Comparison of ENCODE assay signal across 7 cellular contexts in genomic region chr12:57887631-57888406, GRCh38. TPM values are rescaled to one million over a fixed set of nuclear protein-coding genes. Genes with fewer than 3 reads are reported as not detected.
A peak's percentile ranks its signal among the peaks of the same experiment; 100 is the strongest.
DNase-seq lines count a peak whose midpoint lies in the region; ATAC-seq and TF ChIP-seq lines count a peak whose summit lies in the region.

No MANE protein-coding gene starts in this region.

- H3K4ac ChIP-seq in H9 (ENCODE audit: low read depth, low read length), result no peak overlapping the region

- H3K4me3 ChIP-seq in SK-N-SH (ENCODE audit: low read depth in 2 of 2, low read length in 1 of 2), result peak overlapping the region; percentile 6 to 54; a peak in 3 of 4 replicates

- H3K79me1 ChIP-seq in H9 (ENCODE audit: insufficient read depth, low read depth, low read length, poor library complexity, severe bottlenecking), result no peaks in the 10 kb centered on the region

- H2AFZ ChIP-seq in H9 (ENCODE audit: low read length), result no peak overlapping the region
- H2AFZ ChIP-seq in SK-N-SH (ENCODE audit: low read depth), result peak overlapping the region; percentile 77

- H3K23me2 ChIP-seq in H9 (ENCODE audit: insufficient read length, low read depth, low read length, poor library complexity, severe bottlenecking), result no peaks in the 10 kb centered on the region

- H3K4me1 ChIP-seq in H9 (ENCODE audit: insufficient read depth, low read length) (peaks cover 4% of the 10 kb centered on the region; the same call in 1 of the 2 replicates), SK-N-SH (ENCODE audit: control insufficient read depth in 1 of 2, insufficient read depth in 2 of 2, low read depth in 1 of 2, low read length in 1 of 2) (peaks cover 44 to 46% of the 10 kb centered on the region in 2 experiments)

- H4K20me1 ChIP-seq in H9 (ENCODE audit: control insufficient read depth, insufficient read depth, insufficient read length) (no peaks in the 10 kb centered on the region), SK-N-SH (ENCODE audit: insufficient read depth) (no peaks in the 10 kb centered on the region)

- H3K9me3 Mint-ChIP-seq in H9, result peaks cover 0 to 4% of the 10 kb centered on the region in 2 experiments; a peak in 2 of 5 replicates

- POLR2A ChIA-PET in SK-N-SH (lab: Yijun Ruan, JAX), result interaction anchor here (1.1 to 1.8 kb wide), 2 partner anchors 9 to 41 kb away, joined by 9 read pairs; partner anchors contain the start of gene CTDSP2

- CTCF ChIA-PET in SK-N-SH (lab: Yijun Ruan, JAX), result interaction anchor here (1.0 to 2.2 kb wide), 6 partner anchors 9 to 105 kb away, joined by 3 to 12 read pairs (median 6); partner anchors contain the start of genes CTDSP2 and TSFM

- H3K18ac ChIP-seq in H9 (ENCODE audit: insufficient read length, low read depth, low read length), result no peak overlapping the region

- H3K14ac ChIP-seq in H9 (ENCODE audit: insufficient read depth, low read length), result no peak overlapping the region

- no peak for TF ChIP-seq RAD21 in SK-N-SH (IDR thresholded peaks at IDR 0.05; ENCODE audit: low read length)

- no peak overlapping the region for H4K91ac ChIP-seq in H9 (ENCODE audit: insufficient read length, low read depth, low read length)

- no peak overlapping the region for H4K5ac ChIP-seq in H9 (ENCODE audit: insufficient read length, low read depth, low read length)

- H3K9ac ChIP-seq in H9 (ENCODE audit: extremely low read depth, insufficient read length, low read length), result no peak overlapping the region
- peak overlapping the region; percentile 67; the same call in 1 of the 2 replicates for H3K9ac ChIP-seq in SK-N-SH

- peak in 1 of 2 experiments; percentile 17; a peak in 2 of 4 replicates for TF ChIP-seq EP300 in SK-N-SH (IDR thresholded peaks at IDR 0.05; ENCODE audit: borderline replicate concordance in 1 of 2, low read depth in 1 of 2, low read length in 1 of 2)

- H3K56ac ChIP-seq in H9 (ENCODE audit: insufficient read length, low read depth, low read length), result no peak overlapping the region

- ATAC-seq in left cardiac atrium, result peak; percentile 7 to 35
- no peak for ATAC-seq in GM18858 (IDR thresholded peaks at IDR 0.05; ENCODE audit: unreplicated experiment)

- no peak overlapping the region for H2BK15ac ChIP-seq in H9 (ENCODE audit: low read depth, low read length)

- no peak overlapping the region for H2BK5ac ChIP-seq in H9 (ENCODE audit: insufficient read length, low read length)

- no peak overlapping the region; a peak in 1 of 7 replicates for H3K27ac Mint-ChIP-seq in H9

- no peak overlapping the region for H3K27ac ChIP-seq in H9 (ENCODE audit: insufficient read length, low read depth, low read length)
- H3K27ac ChIP-seq in SK-N-SH (ENCODE audit: low read depth in 2 of 2, low read length in 1 of 2), result peak overlapping the region; percentile 91 to 93

- H3K4me2 ChIP-seq in H9 (ENCODE audit: insufficient read depth, insufficient read length, low read length) (peak overlapping the region; percentile 35), SK-N-SH (peak overlapping the region; percentile 81)

- peaks cover 4% of the 10 kb centered on the region for H3K27me3 Mint-ChIP-seq in H9 (ENCODE audit: low read depth)

- H3K4me1 Mint-ChIP-seq in H9, result peaks cover 15 to 35% of the 10 kb centered on the region in 2 experiments

- H4K8ac ChIP-seq in H9 (replicated peaks; ENCODE audit: insufficient read length, low read depth, low read length), result no peak overlapping the region

- H3K79me2 ChIP-seq in H9 (ENCODE audit: insufficient read depth, low read length) (no peaks in the 10 kb centered on the region), SK-N-SH (ENCODE audit: insufficient read depth) (peaks cover 8% of the 10 kb centered on the region; the same call in 1 of the 2 replicates)

- peaks cover 26% of the 10 kb centered on the region for H3F3A ChIP-seq in SK-N-SH (replicated peaks; ENCODE audit: insufficient read depth)

- no peak overlapping the region for H2BK20ac ChIP-seq in H9 (ENCODE audit: low read depth, low read length, poor library complexity, severe bottlenecking)

- no peak overlapping the region for H2BK12ac ChIP-seq in H9 (ENCODE audit: insufficient read length, low read depth, low read length)

- no peak overlapping the region for H3K4me3 Mint-ChIP-seq in H9

- H3K23ac ChIP-seq in H9 (ENCODE audit: insufficient read length, low read depth, low read length), result no peak overlapping the region

- TF ChIP-seq CTCF in H9 (conservative IDR thresholded peaks at IDR 0.05), result no peak
- no peak for TF ChIP-seq CTCF in SK-N-SH (IDR thresholded peaks at IDR 0.05)

- no peak overlapping the region for H2AK5ac ChIP-seq in H9 (ENCODE audit: insufficient read length, low read length)

- DNase-seq in H9 (peak; percentile 52), SK-N-SH (peak; percentile 77), left cardiac atrium (peak; percentile 55), stromal cell of bone marrow (ENCODE audit: low read depth) (peak; percentile 46), activated gamma-delta T cell treated with Interleukin-2 at 50 U/mL for 16 hours (no peak), germinal center (ENCODE audit: low spot score) (no peak)

- H2BK120ac ChIP-seq in H9 (ENCODE audit: low read depth, low read length, poor library complexity, severe bottlenecking), result no peak overlapping the region

- no CpG with 5 or more reads among the region's 10 CpGs for WGBS in H9 (ENCODE audit: extremely low coverage, insufficient read length, low lambda C conversion rate)
- 19% methylated on average over 9 of the region's 10 CpGs for WGBS in SK-N-SH (ENCODE audit: low lambda C conversion rate)

- intact Hi-C loops in left cardiac atrium (cut with DNase I), result no loop called here

- H3K27me3 ChIP-seq in H9 (ENCODE audit: insufficient read depth, low read length) (no peaks in the 10 kb centered on the region; the same call in 1 of the 2 replicates), SK-N-SH (ENCODE audit: insufficient read depth) (no peaks in the 10 kb centered on the region)

- H3K9me3 ChIP-seq in H9 (ENCODE audit: control insufficient read depth, low read depth, low read length) (no peaks in the 10 kb centered on the region), SK-N-SH (0 out of 2 replicates have a peak, but pooled peaks cover 4% of the 10 kb centered on the region)

- no peaks in the 10 kb centered on the region; a peak in 1 of 7 replicates for H3K36me3 Mint-ChIP-seq in H9 (ENCODE audit: insufficient read depth in 1 of 3, low read depth in 3 of 3)

- H3K9me2 ChIP-seq in SK-N-SH, result no peaks in the 10 kb centered on the region

- no peaks in the 10 kb centered on the region for H3K36me3 ChIP-seq in SK-N-SH (replicated peaks in 1 of 2; ENCODE audit: control insufficient read depth in 1 of 2, insufficient read depth in 2 of 2, low read length in 1 of 2)

- no peak overlapping the region for H3T11ph ChIP-seq in H9 (ENCODE audit: low read length)

TF ChIP-seq in SK-N-SH, 30 proteins besides CTCF, POLR2A, EP300 and RAD21 (continues in another document):
- TF ChIP-seq RFX5 (IDR thresholded peaks at IDR 0.05; ENCODE audit: low read length) (no peak), JUND (IDR thresholded peaks at IDR 0.05) (no peak), GABPA (IDR thresholded peaks at IDR 0.05; ENCODE audit: low read depth) (no peak), SMC3 (IDR thresholded peaks at IDR 0.05; ENCODE audit: low read depth, low read length) (peak; percentile 17; the same call in 1 of the 2 replicates), RXRA (IDR thresholded peaks at IDR 0.05; ENCODE audit: borderline replicate concordance, low read depth) (no peak; the same call in 1 of the 2 replicates), NRF1 (IDR thresholded peaks at IDR 0.05; ENCODE audit: low read depth, low read length) (peak; percentile 21; the same call in 1 of the 2 replicates), USF1 (IDR thresholded peaks at IDR 0.05; ENCODE audit: borderline replicate concordance, low read depth) (no peak), FOSL2 (IDR thresholded peaks at IDR 0.05; ENCODE audit: borderline replicate concordance, low read depth) (no peak), MXI1 (IDR thresholded peaks at IDR 0.05; ENCODE audit: low read depth, low read length) (peak; percentile 46; the same call in 1 of the 2 replicates), TCF12 (IDR thresholded peaks at IDR 0.05) (peak; percentile 71), YY1 (IDR thresholded peaks at IDR 0.05; ENCODE audit: low read depth) (no peak), SIN3A (IDR thresholded peaks at IDR 0.05; ENCODE audit: borderline replicate concordance, low read depth, low read length) (no peak)
- TF ChIP-seq, protein P1, sequence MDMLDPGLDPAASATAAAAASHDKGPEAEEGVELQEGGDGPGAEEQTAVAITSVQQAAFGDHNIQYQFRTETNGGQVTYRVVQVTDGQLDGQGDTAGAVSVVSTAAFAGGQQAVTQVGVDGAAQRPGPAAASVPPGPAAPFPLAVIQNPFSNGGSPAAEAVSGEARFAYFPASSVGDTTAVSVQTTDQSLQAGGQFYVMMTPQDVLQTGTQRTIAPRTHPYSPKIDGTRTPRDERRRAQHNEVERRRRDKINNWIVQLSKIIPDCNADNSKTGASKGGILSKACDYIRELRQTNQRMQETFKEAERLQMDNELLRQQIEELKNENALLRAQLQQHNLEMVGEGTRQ (IDR thresholded peaks at IDR 0.05; ENCODE audit: borderline replicate concordance, low read depth, low read length), result no peak
- TF ChIP-seq, protein P2, sequence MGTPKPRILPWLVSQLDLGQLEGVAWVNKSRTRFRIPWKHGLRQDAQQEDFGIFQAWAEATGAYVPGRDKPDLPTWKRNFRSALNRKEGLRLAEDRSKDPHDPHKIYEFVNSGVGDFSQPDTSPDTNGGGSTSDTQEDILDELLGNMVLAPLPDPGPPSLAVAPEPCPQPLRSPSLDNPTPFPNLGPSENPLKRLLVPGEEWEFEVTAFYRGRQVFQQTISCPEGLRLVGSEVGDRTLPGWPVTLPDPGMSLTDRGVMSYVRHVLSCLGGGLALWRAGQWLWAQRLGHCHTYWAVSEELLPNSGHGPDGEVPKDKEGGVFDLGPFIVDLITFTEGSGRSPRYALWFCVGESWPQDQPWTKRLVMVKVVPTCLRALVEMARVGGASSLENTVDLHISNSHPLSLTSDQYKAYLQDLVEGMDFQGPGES (IDR thresholded peaks at IDR 0.05; ENCODE audit: low read depth, low read length), result no peak

RNA-seq across cellular contexts. Expression of gene CTDSP2, which starts 41.3 kb away (rescaled TPM):
- 97.5 and 103 TPM in 2 replicates for total RNA-seq in H9 (2021)
- 117 and 119 TPM in 2 replicates for polyA plus RNA-seq in SK-N-SH (2012; rRNA removed)
- 87.3 and 102 TPM in 2 replicates for polyA plus RNA-seq in SK-N-SH (2012; cell fraction: cytosol; rRNA removed)
- 145 and 147 TPM in 2 replicates for polyA plus RNA-seq in SK-N-SH (2012; cell fraction: nucleus; rRNA removed)
- 10 to 100 TPM; 90.6 to 97.1 TPM for total RNA-seq in left cardiac atrium

RNA-seq across cellular contexts. Expression of gene ATP23, which starts 53.5 kb away (rescaled TPM):
- 4.7 and 5.1 TPM in 2 replicates for total RNA-seq in H9 (2021)
- 6.4 and 6.6 TPM in 2 replicates for polyA plus RNA-seq in SK-N-SH (2012; rRNA removed)
- 7.0 and 7.2 TPM in 2 replicates for polyA plus RNA-seq in SK-N-SH (2012; cell fraction: cytosol; rRNA removed)
- polyA plus RNA-seq in SK-N-SH (2012; cell fraction: nucleus; rRNA removed), result 2.6 and 2.8 TPM in 2 replicates
- total RNA-seq in left cardiac atrium, result 1 to 10 TPM; 7.6 to 9.4 TPM

Comparison
In these comparisons a context has a peak if more than half of its experiments do, and no peak if none do; other contexts are left out.
1. DNase-seq: peak in H9 (single experiment), SK-N-SH (single experiment), left cardiac atrium (single experiment) and stromal cell of bone marrow (single experiment); none in activated gamma-delta T cell treated with Interleukin-2 at 50 U/mL for 16 hours (single experiment) and germinal center (single experiment).